Comparison of ENCODE assay signal across 8 cellular contexts in genomic region chr1:121397101-121397500, GRCh38.
A peak's percentile ranks its signal among the peaks of the same experiment; 100 is the strongest.
DNase-seq lines count a peak whose midpoint lies in the region; ATAC-seq and TF ChIP-seq lines count a peak whose summit lies in the region.
"Not testable (repeated sequence)": the region's sequence is repeated elsewhere in the genome, so short reads cannot be mapped to it uniquely, and the experiment has no call there.

No MANE protein-coding gene starts in this region.

- H3K4me2 ChIP-seq in OCI-LY3 (ENCODE audit: low read length): peak overlapping the region; percentile 59

- not testable (repeated sequence) for H3K4me1 ChIP-seq in ES-I3 (ENCODE audit: insufficient read depth, low read length); OCI-LY3 (ENCODE audit: low read length); breast epithelium; mesodermal cell (ENCODE audit: control insufficient read depth, insufficient read depth, low read length, poor library complexity, severe bottlenecking); gastrocnemius medialis; upper lobe of right lung

- H3K36me3 Mint-ChIP-seq in activated CD8-positive, alpha-beta T cell treated with anti-CD3 and anti-CD28 coated beads, Interleukin-2, amount 10 ng/mL, durations not matched to agents 7 days and 5 days (ENCODE audit: low read depth): peaks cover 20% of the 10 kb centered on the region

- TF ChIP-seq CTCF in OCI-LY3 (IDR thresholded peaks at IDR 0.05; ENCODE audit: low read depth, low read length); breast epithelium (IDR thresholded peaks at IDR 0.05); fibroblast of the aortic adventitia (IDR thresholded peaks at IDR 0.05; ENCODE audit: insufficient read depth, low read length); gastrocnemius medialis (IDR thresholded peaks at IDR 0.05 in 4 of 5, conservative IDR thresholded peaks at IDR 0.05 in 1 of 5); upper lobe of right lung (IDR thresholded peaks at IDR 0.05): not testable (repeated sequence)

- H3K4me3 ChIP-seq in OCI-LY3 (ENCODE audit: low read length) (peak overlapping the region; percentile 77), breast epithelium (peak overlapping the region; percentile 50 to 63 (median 50)), fibroblast of the aortic adventitia (ENCODE audit: low read depth, low read length) (peak overlapping the region; percentile 64), mesodermal cell (ENCODE audit: extremely low read depth, insufficient read depth, low read length, poor library complexity, severe bottlenecking) (peak overlapping the region; percentile 42), gastrocnemius medialis (peak overlapping the region; percentile 54 to 67 (median 61)), upper lobe of right lung (peak overlapping the region; percentile 42)

- intact Hi-C loops in breast epithelium (cut with DNase I; ENCODE audit: low total_unique reads); gastrocnemius medialis (cut with DNase I; ENCODE audit: low total_unique reads); upper lobe of right lung (cut with DNase I): not testable (repeated sequence)

- H3K9ac ChIP-seq in ES-I3 (ENCODE audit: low read depth, low read length): peak overlapping the region; percentile 60; the same call in 1 of the 2 replicates
- H3K9ac ChIP-seq in OCI-LY3 (ENCODE audit: low read length): peak overlapping the region; percentile 53

- not testable (repeated sequence) for H3K27ac Mint-ChIP-seq in activated CD8-positive, alpha-beta T cell treated with anti-CD3 and anti-CD28 coated beads, Interleukin-2, amount 10 ng/mL, durations not matched to agents 7 days and 5 days

- not testable (repeated sequence) for H3K27me3 ChIP-seq in OCI-LY3 (ENCODE audit: low read depth, low read length); breast epithelium; upper lobe of right lung
- peaks cover 0 to 14% (median 0%) of the 10 kb centered on the region in 3 donors for H3K27me3 ChIP-seq in gastrocnemius medialis

- ATAC-seq in activated CD8-positive, alpha-beta T cell treated with anti-CD3 and anti-CD28 coated beads, Interleukin-2, amount 10 ng/mL, durations not matched to agents 7 days and 5 days; gastrocnemius medialis; upper lobe of right lung: not testable (repeated sequence)

- in situ Hi-C loops in gastrocnemius medialis (cut with MboI; ENCODE audit: low sequenced_read_pairs in 4 of 4): not testable (repeated sequence)

- not testable (repeated sequence) for TF ChIP-seq POLR2A in breast epithelium (IDR thresholded peaks at IDR 0.05); gastrocnemius medialis (IDR thresholded peaks at IDR 0.05)

- POLR2A ChIA-PET in activated CD8-positive, alpha-beta T cell treated with anti-CD3 and anti-CD28 coated beads, Interleukin-2, amount 10 ng/mL, durations not matched to agents 7 days and 5 days (lab: Charles Lee): not testable (repeated sequence)

- H3K79me2 ChIP-seq in OCI-LY3 (ENCODE audit: low read length): not testable (repeated sequence)

- not testable (repeated sequence) for H2AFZ ChIP-seq in OCI-LY3 (ENCODE audit: low read depth, low read length)

- 39 to 61% methylated on average over 4 to 5 of the region's 22 CpGs for WGBS in mesodermal cell (ENCODE audit: insufficient coverage in 2 of 2), 2 experiments

- H3K4me1 Mint-ChIP-seq in activated CD8-positive, alpha-beta T cell treated with anti-CD3 and anti-CD28 coated beads, Interleukin-2, amount 10 ng/mL, durations not matched to agents 7 days and 5 days (ENCODE audit: low read depth): peaks cover 19% of the 10 kb centered on the region

- H3K27ac ChIP-seq in OCI-LY3 (ENCODE audit: low read length); breast epithelium; mesodermal cell (ENCODE audit: low read depth, low read length, severe bottlenecking); gastrocnemius medialis; upper lobe of right lung: not testable (repeated sequence)

- not testable (repeated sequence) for H3K36me3 ChIP-seq in ES-I3 (ENCODE audit: insufficient read depth, low read length); OCI-LY3 (replicated peaks; ENCODE audit: low read depth, low read length); breast epithelium; mesodermal cell (ENCODE audit: control insufficient read depth, insufficient read depth, low read length); gastrocnemius medialis; upper lobe of right lung

- not testable (repeated sequence) for H3K9me3 ChIP-seq in ES-I3 (ENCODE audit: control insufficient read depth, insufficient read depth, low read length); OCI-LY3 (ENCODE audit: insufficient read depth, low read length); breast epithelium; mesodermal cell (ENCODE audit: control insufficient read depth, low read length); gastrocnemius medialis; upper lobe of right lung

- H3K4me3 Mint-ChIP-seq in activated CD8-positive, alpha-beta T cell treated with anti-CD3 and anti-CD28 coated beads, Interleukin-2, amount 10 ng/mL, durations not matched to agents 7 days and 5 days: peak overlapping the region; percentile 74

- CTCF ChIA-PET in activated CD8-positive, alpha-beta T cell treated with anti-CD3 and anti-CD28 coated beads, Interleukin-2, amount 10 ng/mL, durations not matched to agents 7 days and 5 days (lab: Charles Lee): not testable (repeated sequence)

- not testable (repeated sequence) for DNase-seq in activated CD8-positive, alpha-beta T cell treated with anti-CD3 and anti-CD28 coated beads, Interleukin-2, amount 10 ng/mL, durations not matched to agents 7 days and 5 days; breast epithelium (ENCODE audit: low spot score in 2 of 2); fibroblast of the aortic adventitia (ENCODE audit: low read depth); gastrocnemius medialis; upper lobe of right lung

- H3K27me3 Mint-ChIP-seq in activated CD8-positive, alpha-beta T cell treated with anti-CD3 and anti-CD28 coated beads, Interleukin-2, amount 10 ng/mL, durations not matched to agents 7 days and 5 days (ENCODE audit: low read depth): peaks cover 24% of the 10 kb centered on the region

- peaks cover 15% of the 10 kb centered on the region for H3K9me3 Mint-ChIP-seq in activated CD8-positive, alpha-beta T cell treated with anti-CD3 and anti-CD28 coated beads, Interleukin-2, amount 10 ng/mL, durations not matched to agents 7 days and 5 days (ENCODE audit: insufficient read depth)

- not testable (repeated sequence) for H4K20me1 ChIP-seq in OCI-LY3 (ENCODE audit: insufficient read depth, low read length)
